Comparison of ENCODE assay signal across 8 cellular contexts in the genomic region with DNA sequence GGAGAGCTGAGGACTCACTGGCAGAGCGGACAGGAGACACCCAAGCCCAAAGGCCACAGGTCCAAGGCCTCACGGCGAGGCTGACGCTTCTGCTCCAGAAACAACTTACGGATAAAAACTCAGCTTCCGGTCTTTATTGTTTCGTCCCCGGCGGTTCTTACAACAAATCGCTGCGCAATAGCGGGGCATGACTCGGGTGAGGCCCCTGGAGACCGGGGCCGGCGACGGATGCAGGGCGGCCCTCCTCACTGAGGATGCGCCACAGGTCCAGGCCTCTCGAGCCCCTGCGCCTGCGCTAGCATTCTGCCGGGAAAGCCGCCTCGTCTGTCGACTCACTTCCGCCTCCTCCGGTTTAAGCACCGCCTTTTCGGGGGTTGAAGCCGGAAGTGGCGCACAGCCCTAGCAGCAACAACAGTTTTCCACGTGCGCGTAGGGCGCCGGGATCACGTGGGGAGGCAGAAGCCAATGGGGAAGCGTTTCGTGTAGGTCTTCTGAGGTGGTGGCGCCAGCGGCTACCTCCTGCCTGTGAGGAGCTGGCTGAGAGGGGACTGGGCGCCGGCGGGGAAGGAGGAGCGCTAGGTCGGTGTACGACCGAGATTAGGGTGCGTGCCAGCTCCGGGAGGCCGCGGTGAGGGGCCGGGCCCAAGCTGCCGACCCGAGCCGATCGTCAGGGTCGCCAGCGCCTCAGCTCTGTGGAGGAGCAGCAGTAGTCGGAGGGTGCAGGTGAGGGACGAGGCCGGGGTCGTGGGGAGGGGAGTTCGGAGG. TPM values are rescaled to one million over a fixed set of nuclear protein-coding genes. Genes with fewer than 3 reads are reported as not detected.
A peak's percentile ranks its signal among the peaks of the same experiment; 100 is the strongest.
DNase-seq lines count a peak whose midpoint lies in the region; ATAC-seq, FAIRE-seq and TF ChIP-seq lines count a peak whose summit lies in the region.

A gene (plus strand): TSS at position 494 of the 765 bp plus-strand sequence. CDS start 1,853 bp downstream, outside the sequence.
A gene with protein sequence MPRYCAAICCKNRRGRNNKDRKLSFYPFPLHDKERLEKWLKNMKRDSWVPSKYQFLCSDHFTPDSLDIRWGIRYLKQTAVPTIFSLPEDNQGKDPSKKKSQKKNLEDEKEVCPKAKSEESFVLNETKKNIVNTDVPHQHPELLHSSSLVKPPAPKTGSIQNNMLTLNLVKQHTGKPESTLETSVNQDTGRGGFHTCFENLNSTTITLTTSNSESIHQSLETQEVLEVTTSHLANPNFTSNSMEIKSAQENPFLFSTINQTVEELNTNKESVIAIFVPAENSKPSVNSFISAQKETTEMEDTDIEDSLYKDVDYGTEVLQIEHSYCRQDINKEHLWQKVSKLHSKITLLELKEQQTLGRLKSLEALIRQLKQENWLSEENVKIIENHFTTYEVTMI (minus strand): TSS at position 326 of the 765 bp plus-strand sequence. CDS start 137 bp downstream, at position 189.

- peaks cover 23% of the 10 kb centered on the region for H3K4me1 ChIP-seq in HUES64 (ENCODE audit: insufficient read depth, low read length)
- H3K4me1 ChIP-seq in OCI-LY1 (ENCODE audit: insufficient read depth, low read length, severe bottlenecking): peaks cover 48% of the 10 kb centered on the region
- H3K4me1 ChIP-seq in mesodermal cell (ENCODE audit: control insufficient read depth, insufficient read depth, low read length, poor library complexity, severe bottlenecking): peaks cover 2% of the 10 kb centered on the region

- peak; percentile 97 for FAIRE-seq in endometrium (lab: Jason Lieb, UNC)

- TF ChIP-seq CTCF in Calu3 (IDR thresholded peaks at IDR 0.05; ENCODE audit: unreplicated experiment) (no peak), OCI-LY1 (IDR thresholded peaks at IDR 0.05; ENCODE audit: low read length) (no peak)

- H3K9me2 ChIP-seq in OCI-LY1 (ENCODE audit: low read depth, low read length): no peaks in the 10 kb centered on the region

- CTCF ChIA-PET in Calu3 (lab: Charles Lee): interaction anchor here (1.2 kb wide), 1 partner anchor 8 kb away, joined by 3 read pairs; no protein-coding TSS in a partner anchor

- no peaks in the 10 kb centered on the region for H3K27me3 Mint-ChIP-seq in Calu3 (ENCODE audit: unreplicated experiment)

- ATAC-seq in GM21447 (IDR thresholded peaks at IDR 0.05; ENCODE audit: unreplicated experiment): peak; percentile 92

- H3K27ac Mint-ChIP-seq in Calu3 (ENCODE audit: unreplicated experiment): peak within 1 kb of the TSS; percentile 99

- H3K9me3 Mint-ChIP-seq in Calu3 (ENCODE audit: low read depth, unreplicated experiment): no peaks in the 10 kb centered on the region

- H3K36me3 Mint-ChIP-seq in Calu3 (ENCODE audit: insufficient read depth, unreplicated experiment): peaks cover 44% of the 10 kb centered on the region

- intact Hi-C loops in Calu3 (cut with micrococcal nuclease; ENCODE audit: unreplicated experiment): loop anchor here (5.0 kb wide), 1 partner anchor 42 kb away; a partner anchor contains a TSS

- H3K9me3 ChIP-seq in HUES64 (ENCODE audit: insufficient read depth, low read depth, low read length): no peaks in the 10 kb centered on the region
- no peaks in the 10 kb centered on the region for H3K9me3 ChIP-seq in OCI-LY1 (ENCODE audit: low read length)
- no peaks in the 10 kb centered on the region for H3K9me3 ChIP-seq in mesodermal cell (ENCODE audit: control insufficient read depth, low read length)

- peaks cover 44% of the 10 kb centered on the region for H3K36me3 ChIP-seq in HUES64 (ENCODE audit: insufficient read depth, low read length)
- H3K36me3 ChIP-seq in OCI-LY1 (ENCODE audit: insufficient read depth, low read length): peaks cover 68% of the 10 kb centered on the region
- peaks cover 32% of the 10 kb centered on the region for H3K36me3 ChIP-seq in mesodermal cell (ENCODE audit: control insufficient read depth, insufficient read depth, low read length)

- no peaks in the 10 kb centered on the region for H3F3A ChIP-seq in OCI-LY1 (ENCODE audit: insufficient read depth, low read length)

- H3K79me2 ChIP-seq in OCI-LY1 (ENCODE audit: insufficient read depth, low read length): peaks cover 62% of the 10 kb centered on the region

- H3K27me3 ChIP-seq in HUES64 (ENCODE audit: insufficient read depth, low read length): no peaks in the 10 kb centered on the region
- H3K27me3 ChIP-seq in OCI-LY1 (ENCODE audit: insufficient read depth, low read length): no peaks in the 10 kb centered on the region

- DNase-seq in Calu3: peak; percentile 95
- DNase-seq in activated CD8-positive, alpha-beta memory T cell treated with anti-CD3 and anti-CD28 coated beads, Interleukin-2, amount 50 U/mL, for 48 hours: peak; percentile 97
- DNase-seq in stimulated activated CD8-positive, alpha-beta memory T cell treated with anti-CD3 and anti-CD28 coated beads, Interleukin-15, amount 100 ng/mL, for 4 hours (ENCODE audit: low read depth in 2 of 2): peak; percentile 98 to 99

- H4K20me1 ChIP-seq in OCI-LY1 (ENCODE audit: insufficient read depth, low read length): no peaks in the 10 kb centered on the region

- H2AFZ ChIP-seq in OCI-LY1 (ENCODE audit: low read length): no peak within 1 kb of the TSS

- peak within 1 kb of the TSS; percentile 89 for H3K9ac ChIP-seq in HUES64 (ENCODE audit: low read depth, low read length)
- peak within 1 kb of the TSS; percentile 88 for H3K9ac ChIP-seq in OCI-LY1 (ENCODE audit: low read length)

- H3K4me3 ChIP-seq in HUES64 (ENCODE audit: low read length): peak within 1 kb of the TSS; percentile 84
- H3K4me3 ChIP-seq in OCI-LY1 (ENCODE audit: low read depth, low read length, poor library complexity, severe bottlenecking): peak within 1 kb of the TSS; percentile 75
- H3K4me3 ChIP-seq in mesodermal cell (ENCODE audit: extremely low read depth, insufficient read depth, low read length, poor library complexity, severe bottlenecking): peak within 1 kb of the TSS; percentile 79

- under 1% methylated on average over 65 of the region's 65 CpGs for WGBS in HUES64
- WGBS in mesodermal cell (ENCODE audit: insufficient coverage in 2 of 2), 2 experiments: 0% methylated on average over 36 to 39 of the region's 65 CpGs

- H3K4me2 ChIP-seq in OCI-LY1 (ENCODE audit: low read length): peak within 1 kb of the TSS; percentile 96

- no peaks in the 10 kb centered on the region for H3K4me1 Mint-ChIP-seq in Calu3 (ENCODE audit: low read depth, unreplicated experiment)

- peak within 1 kb of the TSS; percentile 93 for H3K27ac ChIP-seq in HUES64 (ENCODE audit: low read depth, low read length)
- H3K27ac ChIP-seq in OCI-LY1 (ENCODE audit: low read depth, low read length, poor library complexity, severe bottlenecking): peak within 1 kb of the TSS; percentile 91
- H3K27ac ChIP-seq in mesodermal cell (ENCODE audit: low read depth, low read length, severe bottlenecking): peak within 1 kb of the TSS; percentile 87

- peak within 1 kb of the TSS; percentile 99 for H3K4me3 Mint-ChIP-seq in Calu3 (ENCODE audit: low read depth, unreplicated experiment)

- no TSS peak for BruUV-seq in Calu3 (replicated peaks; lab: Mats Ljungman, UMichigan)

RNA-seq across cellular contexts. Expression of the first gene that starts in this region (rescaled TPM):
- total RNA-seq in Calu3 (2022): 13.3 TPM in 2 replicates
- polyA plus RNA-seq in HUES64 (2013, experiment 1 of 2): 8.4 TPM
- polyA plus RNA-seq in HUES64 (2013, experiment 2 of 2): 8.7 TPM
- polyA plus RNA-seq in mesodermal cell (2013, experiment 1 of 2): 19.6 TPM
- polyA plus RNA-seq in mesodermal cell (2013, experiment 2 of 2): 24.4 TPM

RNA-seq across cellular contexts. Expression of the second gene that starts in this region (rescaled TPM):
- 15.8 and 18.3 TPM in 2 replicates for total RNA-seq in Calu3 (2022)
- 17.7 TPM for polyA plus RNA-seq in HUES64 (2013, experiment 1 of 2)
- polyA plus RNA-seq in HUES64 (2013, experiment 2 of 2): 17.1 TPM
- polyA plus RNA-seq in mesodermal cell (2013, experiment 1 of 2): 19.2 TPM
- polyA plus RNA-seq in mesodermal cell (2013, experiment 2 of 2): 25.0 TPM

Comparison
In these comparisons a context has a peak if more than half of its experiments do, and no peak if none do; other contexts are left out.
1. Peak in every context shown above with its lines: DNase-seq, ATAC-seq, H3K4me3 ChIP-seq and H3K27ac ChIP-seq.